8 cellular contexts compared by ENCODE assay signal in genomic region chr11:2378527-2379210, GRCh38. TPM values are rescaled to one million over a fixed set of nuclear protein-coding genes. Genes with fewer than 3 reads are reported as not detected.
A peak's percentile ranks its signal among the peaks of the same experiment; 100 is the strongest.
DNase-seq lines count a peak whose midpoint lies in the region; ATAC-seq, FAIRE-seq and TF ChIP-seq lines count a peak whose summit lies in the region.

No MANE protein-coding gene starts in this region.

- H3K36me3 Mint-ChIP-seq in activated B cell treated with CpG ODN at 0.5 μM for 24 hours (ENCODE audit: low read depth): peaks cover 3% of the 10 kb centered on the region

- DNase-seq in GM18507 (ENCODE audit: extremely low spot score, insufficient read length, low read depth) (no peak), activated B cell treated with CpG ODN at 0.5 μM for 24 hours (no peak), Right ventricle myocardium superior (peak; percentile 73), sciatic nerve (ENCODE audit: low spot score) (peak; percentile 79), NCI-H2029 treated with DMSO at 0.1 percent for 48 hours (lab: John Stamatoyannopoulos, UW) (no peak), SHP77 (lab: John Stamatoyannopoulos, UW) (no peak), posterior vena cava (ENCODE audit: low spot score) (no peak)

- FAIRE-seq in GM18507 (lab: Jason Lieb, UNC): peak; percentile 38

- POLR2A ChIA-PET in activated B cell treated with CpG ODN at 0.5 μM for 24 hours (lab: Charles Lee): interaction anchor here (0.6 to 3.4 kb wide), 11 partner anchors 8 to 424 kb away, joined by 3 to 64 read pairs (median 7); partner anchors contain the start of genes C11orf21, TSPAN32 and TSSC4

- H3K4me3 Mint-ChIP-seq in activated B cell treated with CpG ODN at 0.5 μM for 24 hours: peak overlapping the region; percentile 82

- CTCF ChIA-PET in activated B cell treated with CpG ODN at 0.5 μM for 24 hours (lab: Charles Lee): interaction anchor here (0.9 to 1.0 kb wide), 2 partner anchors 41 to 72 kb away, joined by 3 read pairs; no protein-coding TSS in a partner anchor

- ATAC-seq in activated B cell treated with CpG ODN at 0.5 μM for 24 hours (ENCODE audit: low read depth): no peak
- peak; percentile 0 for ATAC-seq in Right ventricle myocardium superior (ENCODE audit: poor library complexity)
- peak; percentile 55 for ATAC-seq in sciatic nerve
- ATAC-seq in HG03432 (IDR thresholded peaks at IDR 0.05; ENCODE audit: unreplicated experiment): no peak

- H3K9me3 Mint-ChIP-seq in activated B cell treated with CpG ODN at 0.5 μM for 24 hours: no peaks in the 10 kb centered on the region

- H3K27ac Mint-ChIP-seq in activated B cell treated with CpG ODN at 0.5 μM for 24 hours: peak overlapping the region; percentile 86

- H3K4me1 Mint-ChIP-seq in activated B cell treated with CpG ODN at 0.5 μM for 24 hours: peaks cover 55% of the 10 kb centered on the region

- TF ChIP-seq CTCF in activated B cell treated with CpG ODN at 0.5 μM for 24 hours (IDR thresholded peaks at IDR 0.05): no peak

- H3K27me3 Mint-ChIP-seq in activated B cell treated with CpG ODN at 0.5 μM for 24 hours: no peaks in the 10 kb centered on the region

- intact Hi-C loops in activated B cell treated with CpG ODN at 0.5 μM for 24 hours (cut with micrococcal nuclease): loop anchor here (5.0 kb wide), 1 partner anchor 614 kb away; the partner anchor contains the start of gene NAP1L4
- intact Hi-C loops in Right ventricle myocardium superior (cut with DNase I): loop anchor here (5.0 kb wide), 1 partner anchor 71 kb away; no protein-coding TSS in a partner anchor
- intact Hi-C loops in sciatic nerve (cut with DNase I): loop anchor here (5.0 kb wide), 1 partner anchor 71 kb away; no protein-coding TSS in a partner anchor
- intact Hi-C loops in posterior vena cava (cut with DNase I): no loop called here

RNA-seq across cellular contexts. Expression of gene CD81, which starts 1.6 kb away (rescaled TPM):
- 130 and 132 TPM in 2 replicates for total RNA-seq in activated B cell treated with CpG ODN at 0.5 μM for 24 hours
- 457 TPM for total RNA-seq in Right ventricle myocardium superior
- total RNA-seq in sciatic nerve: 618 TPM
- total RNA-seq in posterior vena cava: 100 to 1,000 TPM; 616 to 784 TPM

RNA-seq across cellular contexts. Expression of gene TSSC4, which starts 21.9 kb away (rescaled TPM):
- total RNA-seq in activated B cell treated with CpG ODN at 0.5 μM for 24 hours: 59.4 and 59.7 TPM in 2 replicates
- total RNA-seq in Right ventricle myocardium superior: 36.2 TPM
- 41.0 TPM for total RNA-seq in sciatic nerve
- total RNA-seq in posterior vena cava: 10 to 100 TPM; 47.4 to 49.6 TPM

Comparison
In these comparisons a context has a peak if more than half of its experiments do, and no peak if none do; other contexts are left out.
1. DNase-seq: peak in Right ventricle myocardium superior (single experiment) and sciatic nerve (single experiment); none in GM18507 (single experiment), activated B cell treated with CpG ODN at 0.5 μM for 24 hours (single experiment), NCI-H2029 treated with DMSO at 0.1 percent for 48 hours (single experiment), SHP77 (0 of 2) and posterior vena cava (single experiment).
2. ATAC-seq: peak in Right ventricle myocardium superior (single experiment) and sciatic nerve (single experiment); none in activated B cell treated with CpG ODN at 0.5 μM for 24 hours (single experiment) and HG03432 (single experiment).
3. intact Hi-C loops: an anchor here in activated B cell treated with CpG ODN at 0.5 μM for 24 hours (5.0 kb wide), Right ventricle myocardium superior (5.0 kb wide) and sciatic nerve (5.0 kb wide); none called in posterior vena cava.